8 cellular contexts compared by ENCODE assay signal in genomic region chr2:167550448-167550847, GRCh38.
DNase-seq lines count a peak whose midpoint lies in the region; TF ChIP-seq lines count a peak whose summit lies in the region.

No MANE protein-coding gene starts in this region.

- H3K27me3 Mint-ChIP-seq in osteocyte (ENCODE audit: unreplicated experiment) = no peaks in the 10 kb centered on the region

- no peaks in the 10 kb centered on the region for H3K9me3 Mint-ChIP-seq in osteocyte (ENCODE audit: unreplicated experiment)

- no peak overlapping the region for H3K27ac ChIP-seq in brain microvascular endothelial cell

- no peaks in the 10 kb centered on the region for H3K36me3 ChIP-seq in brain microvascular endothelial cell (replicated peaks)

- in situ Hi-C loops in brain microvascular endothelial cell (cut with HindIII; ENCODE audit: low pct_ligation_motif_present, low sequenced_read_pairs) = no loop called here

- TF ChIP-seq CTCF in LNCAP (IDR thresholded peaks at IDR 0.05) (peak; percentile 61), brain microvascular endothelial cell (IDR thresholded peaks at IDR 0.05; ENCODE audit: low read depth, low read length, missing control alignments) (peak; percentile 59), osteocyte (IDR thresholded peaks at IDR 0.05) (peak; percentile 52)

- no peaks in the 10 kb centered on the region for H3K4me1 Mint-ChIP-seq in osteocyte (ENCODE audit: unreplicated experiment)

- DNase-seq in NCI-H1092 treated with DMSO at 0.1 percent for 48 hours (lab: John Stamatoyannopoulos, UW) = peak; percentile 10
- no peak for DNase-seq in NCI-H1092 (lab: John Stamatoyannopoulos, UW)
- DNase-seq in brain microvascular endothelial cell = peak; percentile 2
- no peak for DNase-seq in osteocyte (ENCODE audit: extremely low spot score, unreplicated experiment)
- DNase-seq in activated T-cell treated with anti-CD3 and anti-CD28 coated beads for 4 hours = no peak
- DNase-seq in nucleus accumbens (lab: John Stamatoyannopoulos, UW) = no peak
- no peak for DNase-seq in HUDEP-2 (lab: John Stamatoyannopoulos, UW; ENCODE audit: unreplicated experiment in 76 of 76)

- H3K27me3 ChIP-seq in brain microvascular endothelial cell (replicated peaks) = no peaks in the 10 kb centered on the region

- no peak overlapping the region for H3K4me3 Mint-ChIP-seq in osteocyte (ENCODE audit: unreplicated experiment)

- no peak overlapping the region for H3K4me3 ChIP-seq in brain microvascular endothelial cell (ENCODE audit: low read depth, low read length)

- no peak overlapping the region for H3K27ac Mint-ChIP-seq in osteocyte (ENCODE audit: unreplicated experiment)

- no peaks in the 10 kb centered on the region for H3K36me3 Mint-ChIP-seq in osteocyte (ENCODE audit: unreplicated experiment)

Comparison
In these comparisons a context has a peak if more than half of its experiments do, and no peak if none do; other contexts are left out.
1. DNase-seq: peak in NCI-H1092 treated with DMSO at 0.1 percent for 48 hours (single experiment) and brain microvascular endothelial cell (single experiment); none in NCI-H1092 (single experiment), osteocyte (single experiment), activated T-cell treated with anti-CD3 and anti-CD28 coated beads for 4 hours (single experiment), nucleus accumbens (0 of 56) and HUDEP-2 (0 of 76).
2. Peak in every context shown above with its lines, with median percentiles within 50 percentile points of each other: CTCF ChIP-seq.